8 cellular contexts compared by ENCODE assay signal in genomic region chr19:3075605-3076431, GRCh38. TPM values are rescaled to one million over a fixed set of nuclear protein-coding genes. Genes with fewer than 3 reads are reported as not detected.
A peak's percentile ranks its signal among the peaks of the same experiment; 100 is the strongest.
DNase-seq lines count a peak whose midpoint lies in the region; ATAC-seq lines count a peak whose summit lies in the region.

No MANE protein-coding gene starts in this region.

- peak; percentile 78 for ATAC-seq in stimulated activated effector memory CD8-positive, alpha-beta T cell treated with anti-CD3 and anti-CD28 coated beads, Interleukin-12 subunit alpha, Interleukin-12 subunit beta, amount 100 ng/mL, for 72 hours
- ATAC-seq in HG02642 (IDR thresholded peaks at IDR 0.05; ENCODE audit: poor library complexity, unreplicated experiment): no peak

- H3K4me3 Mint-ChIP-seq in stimulated activated effector memory CD8-positive, alpha-beta T cell treated with anti-CD3 and anti-CD28 coated beads, Interleukin-12 subunit alpha, Interleukin-12 subunit beta, amount 100 ng/mL, for 72 hours: peak overlapping the region; percentile 28

- H3K9me3 ChIP-seq in ES-I3 (ENCODE audit: control insufficient read depth, insufficient read depth, low read length): no peaks in the 10 kb centered on the region
- H3K9me3 ChIP-seq in duodenal mucosa (ENCODE audit: control insufficient read depth in 1 of 2, low read length in 2 of 2): no peaks in the 10 kb centered on the region
- no peaks in the 10 kb centered on the region for H3K9me3 ChIP-seq in mucosa of stomach (ENCODE audit: control insufficient read depth, low read length)
- no peaks in the 10 kb centered on the region for H3K9me3 ChIP-seq in MG63

- H3K27ac ChIP-seq in duodenal mucosa (ENCODE audit: low read depth, low read length): no peak overlapping the region

- DNase-seq in NCI-H1105 treated with DMSO at 0.1 percent for 48 hours (lab: John Stamatoyannopoulos, UW): peak; percentile 68
- peak; percentile 86 for DNase-seq in activated CD4-positive, alpha-beta T cell treated with anti-CD3 and anti-CD28 coated beads for 48 hours
- DNase-seq in stimulated activated effector memory CD8-positive, alpha-beta T cell treated with anti-CD3 and anti-CD28 coated beads, Interleukin-12 subunit alpha, Interleukin-12 subunit beta, amount 100 ng/mL, for 72 hours (ENCODE audit: low spot score in 2 of 2): peak; percentile 80 to 87
- DNase-seq in MG63: no peak

- H3K4me1 Mint-ChIP-seq in stimulated activated effector memory CD8-positive, alpha-beta T cell treated with anti-CD3 and anti-CD28 coated beads, Interleukin-12 subunit alpha, Interleukin-12 subunit beta, amount 100 ng/mL, for 72 hours: peaks cover 10% of the 10 kb centered on the region

- no peaks in the 10 kb centered on the region for H3K27me3 ChIP-seq in duodenal mucosa (ENCODE audit: control insufficient read depth in 1 of 2, insufficient read depth in 2 of 2, low read length in 2 of 2)
- H3K27me3 ChIP-seq in mucosa of stomach (ENCODE audit: control insufficient read depth, insufficient read depth, low read length): no peaks in the 10 kb centered on the region
- no peaks in the 10 kb centered on the region for H3K27me3 ChIP-seq in MG63

- H3K4me1 ChIP-seq in ES-I3 (ENCODE audit: insufficient read depth, low read length) (no peaks in the 10 kb centered on the region), duodenal mucosa (ENCODE audit: control insufficient read depth in 1 of 2, insufficient read depth in 2 of 2, low read length in 2 of 2) (peaks cover 6 to 16% of the 10 kb centered on the region in 2 donors), mucosa of stomach (ENCODE audit: control insufficient read depth, insufficient read depth, low read length) (peaks cover 21% of the 10 kb centered on the region)

- H3K9me3 Mint-ChIP-seq in stimulated activated effector memory CD8-positive, alpha-beta T cell treated with anti-CD3 and anti-CD28 coated beads, Interleukin-12 subunit alpha, Interleukin-12 subunit beta, amount 100 ng/mL, for 72 hours: no peaks in the 10 kb centered on the region

- H3K4me3 ChIP-seq in duodenal mucosa (ENCODE audit: low read depth in 1 of 2, low read length in 2 of 2): peak overlapping the region; percentile 55 to 56
- no peak overlapping the region for H3K4me3 ChIP-seq in mucosa of stomach (ENCODE audit: low read length)
- no peak overlapping the region for H3K4me3 ChIP-seq in MG63

- no peak overlapping the region for H3K27ac Mint-ChIP-seq in stimulated activated effector memory CD8-positive, alpha-beta T cell treated with anti-CD3 and anti-CD28 coated beads, Interleukin-12 subunit alpha, Interleukin-12 subunit beta, amount 100 ng/mL, for 72 hours

- no peaks in the 10 kb centered on the region for H3K36me3 Mint-ChIP-seq in stimulated activated effector memory CD8-positive, alpha-beta T cell treated with anti-CD3 and anti-CD28 coated beads, Interleukin-12 subunit alpha, Interleukin-12 subunit beta, amount 100 ng/mL, for 72 hours

- H3K9ac ChIP-seq in ES-I3 (ENCODE audit: low read depth, low read length): peak overlapping the region; percentile 19; the same call in 1 of the 2 replicates
- H3K9ac ChIP-seq in duodenal mucosa (ENCODE audit: low read depth in 1 of 2, low read length in 2 of 2): peak overlapping the region in 1 of 2 donors; percentile 25
- peak overlapping the region; percentile 56 for H3K9ac ChIP-seq in mucosa of stomach (ENCODE audit: low read length)

- H3K36me3 ChIP-seq in ES-I3 (ENCODE audit: insufficient read depth, low read length) (no peaks in the 10 kb centered on the region), duodenal mucosa (ENCODE audit: control insufficient read depth in 1 of 2, insufficient read depth in 2 of 2, low read length in 2 of 2) (no peaks in the 10 kb centered on the region), mucosa of stomach (ENCODE audit: control insufficient read depth, insufficient read depth, low read length) (no peaks in the 10 kb centered on the region), MG63 (no peaks in the 10 kb centered on the region)

RNA-seq across cellular contexts. Expression of gene TLE5, which starts 13.5 kb away (rescaled TPM):
- total RNA-seq in MG63 (2014; rRNA removed; shearing (Covaris generic); ENCODE audit: low replicate concordance): 165 and 217 TPM in 2 replicates

RNA-seq across cellular contexts. Expression of gene GNA11, which starts 18.3 kb away (rescaled TPM):
- total RNA-seq in MG63 (2014; rRNA removed; shearing (Covaris generic); ENCODE audit: low replicate concordance): 29.7 and 46.0 TPM in 2 replicates

RNA-seq across cellular contexts. Expression of gene TLE2, which starts 46.7 kb away (rescaled TPM):
- 1.5 and 4.1 TPM in 2 replicates for total RNA-seq in MG63 (2014; rRNA removed; shearing (Covaris generic); ENCODE audit: low replicate concordance)

Comparison
In these comparisons a context has a peak if more than half of its experiments do, and no peak if none do; other contexts are left out.
1. H3K4me3 ChIP-seq: peak in duodenal mucosa (2 of 2); none in mucosa of stomach (single experiment) and MG63 (single experiment).